ENCODE assay signal across 8 cellular contexts in the genomic region with DNA sequence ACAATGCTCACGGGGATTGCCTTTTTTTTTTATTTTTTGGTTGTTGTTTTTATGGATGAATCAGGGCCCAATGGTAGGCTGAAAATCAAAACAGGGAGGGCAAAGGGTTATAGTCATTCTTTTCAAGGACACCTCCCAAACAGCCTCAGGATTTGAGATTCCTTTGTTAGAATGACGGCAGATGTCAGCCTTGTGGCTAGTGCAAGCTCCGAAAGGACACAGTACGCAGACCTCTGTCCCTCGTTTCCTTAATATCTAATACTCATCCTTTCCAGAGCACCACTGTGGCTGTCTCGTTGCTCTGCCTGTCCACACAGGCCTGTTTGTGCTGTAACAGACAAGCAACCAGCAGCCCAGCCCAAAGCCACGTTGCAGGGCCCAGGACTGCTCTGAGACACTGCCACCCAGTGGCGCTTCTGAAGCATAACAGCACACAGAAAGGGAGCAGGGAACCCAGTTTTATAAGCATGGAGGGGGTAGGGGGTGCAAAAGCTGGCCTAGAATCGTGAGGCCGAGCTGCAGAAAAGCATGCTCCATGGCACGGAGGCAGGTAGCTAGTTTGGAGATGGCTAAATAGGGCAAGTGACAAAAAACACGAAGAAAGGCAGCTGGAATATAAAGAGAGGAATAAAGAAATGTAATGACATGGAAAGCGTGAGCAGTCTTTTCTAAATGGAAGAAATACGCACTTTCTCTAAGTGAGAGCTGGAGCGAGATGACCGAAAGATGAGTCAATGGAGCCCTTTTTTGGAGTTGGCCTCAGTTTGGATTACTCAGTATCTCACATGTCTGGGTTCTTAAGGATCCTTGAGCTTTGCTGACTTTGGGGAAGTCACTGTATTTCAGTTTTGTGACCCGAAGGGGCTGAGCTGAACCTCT. TPM values are rescaled to one million over a fixed set of nuclear protein-coding genes. Genes with fewer than 3 reads are reported as not detected.
A peak's percentile ranks its signal among the peaks of the same experiment; 100 is the strongest.
DNase-seq lines count a peak whose midpoint lies in the region; ATAC-seq and TF ChIP-seq lines count a peak whose summit lies in the region.

No MANE protein-coding gene starts in this region.

- peaks cover 19% of the 10 kb centered on the region for H3K27me3 Mint-ChIP-seq in activated naive CD8-positive, alpha-beta T cell treated with anti-CD3 and anti-CD28 coated beads for 36 hours

- TF ChIP-seq CTCF in MM.1S (IDR thresholded peaks at IDR 0.05; ENCODE audit: low read length) = peak; percentile 78
- peak; percentile 77 to 92 (median 92) for TF ChIP-seq CTCF in ovary (IDR thresholded peaks at IDR 0.05)
- TF ChIP-seq CTCF in tibial nerve (IDR thresholded peaks at IDR 0.05) = peak; percentile 85 to 93 (median 91)

- no peaks in the 10 kb centered on the region for H3K9me2 ChIP-seq in MM.1S (replicated peaks; ENCODE audit: insufficient read depth, low read length)

- in situ Hi-C loops in SK-MEL-5 (cut with HindIII; ENCODE audit: low pct_unique_long_range_greater_than_20kb, low sequenced_read_pairs) = no loop called here

- intact Hi-C loops in Right ventricle myocardium superior (cut with DNase I) = loop anchor here (10.0 kb wide), 1 partner anchor 179 kb away; no protein-coding TSS in a partner anchor
- intact Hi-C loops in ovary (cut with DNase I) = loop anchor here in 2 of 4 donors (5.0 to 10.0 kb wide), 6 partner anchors 63 to 731 kb away; a partner anchor contains a TSS

- H3K79me2 ChIP-seq in MM.1S (ENCODE audit: low read length) = no peaks in the 10 kb centered on the region

- H3K36me3 ChIP-seq in MM.1S (replicated peaks; ENCODE audit: insufficient read depth, low read length) (no peaks in the 10 kb centered on the region), ovary (no peaks in the 10 kb centered on the region), tibial nerve (no peaks in the 10 kb centered on the region)

- no peaks in the 10 kb centered on the region for H3K9me3 Mint-ChIP-seq in activated naive CD8-positive, alpha-beta T cell treated with anti-CD3 and anti-CD28 coated beads for 36 hours

- no peaks in the 10 kb centered on the region for H3K36me3 Mint-ChIP-seq in activated naive CD8-positive, alpha-beta T cell treated with anti-CD3 and anti-CD28 coated beads for 36 hours

- H3K27me3 ChIP-seq in MM.1S (replicated peaks; ENCODE audit: insufficient read depth, low read length) = no peaks in the 10 kb centered on the region
- H3K27me3 ChIP-seq in ovary = no peaks in the 10 kb centered on the region
- H3K27me3 ChIP-seq in tibial nerve = no peaks in the 10 kb centered on the region

- H3K4me2 ChIP-seq in MM.1S (ENCODE audit: low read depth, low read length) = no peak overlapping the region

- no peak overlapping the region for H2AFZ ChIP-seq in MM.1S (ENCODE audit: low read length)

- no peaks in the 10 kb centered on the region for H3K9me3 ChIP-seq in MM.1S (replicated peaks; ENCODE audit: insufficient read depth, low read length)
- no peaks in the 10 kb centered on the region for H3K9me3 ChIP-seq in ovary
- H3K9me3 ChIP-seq in tibial nerve = no peaks in the 10 kb centered on the region

- DNase-seq in DMS114 treated with DMSO at 0.1 percent for 48 hours (lab: John Stamatoyannopoulos, UW; ENCODE audit: unreplicated experiment) (peak; percentile 17), MM.1S (peak; percentile 61), SK-MEL-5 (ENCODE audit: low read depth, low spot score) (peak; percentile 90), Right ventricle myocardium superior (peak; percentile 86), ovary (peak; percentile 79 to 86 (median 81)), tibial nerve (ENCODE audit: low spot score in 2 of 2) (peak; percentile 52 to 69)
- peak; percentile 40 for DNase-seq in activated naive CD8-positive, alpha-beta T cell treated with anti-CD3 and anti-CD28 coated beads for 36 hours

- TF ChIP-seq POLR2A in ovary (IDR thresholded peaks at IDR 0.05) (peak; percentile 20), tibial nerve (IDR thresholded peaks at IDR 0.05) (no peak)

- ATAC-seq in GM21825 (IDR thresholded peaks at IDR 0.05; ENCODE audit: unreplicated experiment) (peak; percentile 83), Right ventricle myocardium superior (ENCODE audit: poor library complexity) (peak; percentile 87)

- TF ChIP-seq EP300 in ovary (IDR thresholded peaks at IDR 0.05) (no peak), tibial nerve (IDR thresholded peaks at IDR 0.05) (peak in 1 of 2 donors; percentile 74)

- 10 to 13% (median 11%) methylated on average over 17 of the region's 17 CpGs for WGBS in ovary, 3 donors
- WGBS in tibial nerve, 2 donors = 16 to 22% methylated on average over 17 of the region's 17 CpGs

- no peak overlapping the region for H3K4me3 Mint-ChIP-seq in activated naive CD8-positive, alpha-beta T cell treated with anti-CD3 and anti-CD28 coated beads for 36 hours

- no peak overlapping the region for H3K9ac ChIP-seq in MM.1S (ENCODE audit: low read length)

- no peak overlapping the region for H3K27ac ChIP-seq in MM.1S (ENCODE audit: low read length)
- H3K27ac ChIP-seq in ovary = peak overlapping the region; percentile 65 to 81
- peak overlapping the region; percentile 64 to 84 (median 72) for H3K27ac ChIP-seq in tibial nerve

- H3K27ac Mint-ChIP-seq in activated naive CD8-positive, alpha-beta T cell treated with anti-CD3 and anti-CD28 coated beads for 36 hours = no peak overlapping the region

- H3K4me1 ChIP-seq in MM.1S (ENCODE audit: low read length) (no peaks in the 10 kb centered on the region), ovary (ENCODE audit: insufficient read depth) (peaks cover 23% of the 10 kb centered on the region), tibial nerve (peaks cover 3 to 55% (median 22%) of the 10 kb centered on the region in 4 donors)

- peaks cover 8% of the 10 kb centered on the region for H3K4me1 Mint-ChIP-seq in activated naive CD8-positive, alpha-beta T cell treated with anti-CD3 and anti-CD28 coated beads for 36 hours

- no peak overlapping the region for H3K4me3 ChIP-seq in MM.1S (ENCODE audit: low read length)
- no peak overlapping the region for H3K4me3 ChIP-seq in ovary
- no peak overlapping the region for H3K4me3 ChIP-seq in tibial nerve

- no peaks in the 10 kb centered on the region for H3F3A ChIP-seq in MM.1S (ENCODE audit: insufficient read depth, low read length)

- H4K20me1 ChIP-seq in MM.1S (ENCODE audit: insufficient read depth, low read length) = no peaks in the 10 kb centered on the region

RNA-seq across cellular contexts. Expression of a gene that starts 40.7 kb away (rescaled TPM):
- total RNA-seq in SK-MEL-5 (2014; rRNA removed; shearing (Covaris generic)) = not detected in 2 replicates
- not detected in 2 replicates for polyA plus RNA-seq in SK-MEL-5 (2015; cell fraction: cytosol; rRNA removed)
- polyA plus RNA-seq in SK-MEL-5 (2015; cell fraction: nucleus; rRNA removed) = not detected in 2 replicates
- not detected for total RNA-seq in activated naive CD8-positive, alpha-beta T cell treated with anti-CD3 and anti-CD28 coated beads for 36 hours
- total RNA-seq in Right ventricle myocardium superior = 5.4 TPM
- 10 to 100 TPM in 5 of 7 donors, 1 to 10 TPM in 2; 3.5 to 44.0 (median 17.2) TPM for total RNA-seq in ovary
- polyA plus RNA-seq in ovary = 10 to 100 TPM in 1 of 2 donors, 1 to 10 TPM in 1; 6.1 to 37.6 TPM
- 100 to 1,000 TPM in 3 of 4 donors, 10 to 100 TPM in 1; 95.1 to 151 (median 122) TPM for total RNA-seq in tibial nerve

Comparison
In these comparisons a context has a peak if more than half of its experiments do, and no peak if none do; other contexts are left out.
1. DNase-seq: peak in every context shown above with its lines; median percentile 90 in SK-MEL-5; 86 in Right ventricle myocardium superior; 81 in ovary; 61 in MM.1S; 60 in tibial nerve; 40 in activated naive CD8-positive, alpha-beta T cell treated with anti-CD3 and anti-CD28 coated beads for 36 hours; 17 in DMS114 treated with DMSO at 0.1 percent for 48 hours.